Comparison of ENCODE assay signal across 1 cellular context in the genomic region with DNA sequence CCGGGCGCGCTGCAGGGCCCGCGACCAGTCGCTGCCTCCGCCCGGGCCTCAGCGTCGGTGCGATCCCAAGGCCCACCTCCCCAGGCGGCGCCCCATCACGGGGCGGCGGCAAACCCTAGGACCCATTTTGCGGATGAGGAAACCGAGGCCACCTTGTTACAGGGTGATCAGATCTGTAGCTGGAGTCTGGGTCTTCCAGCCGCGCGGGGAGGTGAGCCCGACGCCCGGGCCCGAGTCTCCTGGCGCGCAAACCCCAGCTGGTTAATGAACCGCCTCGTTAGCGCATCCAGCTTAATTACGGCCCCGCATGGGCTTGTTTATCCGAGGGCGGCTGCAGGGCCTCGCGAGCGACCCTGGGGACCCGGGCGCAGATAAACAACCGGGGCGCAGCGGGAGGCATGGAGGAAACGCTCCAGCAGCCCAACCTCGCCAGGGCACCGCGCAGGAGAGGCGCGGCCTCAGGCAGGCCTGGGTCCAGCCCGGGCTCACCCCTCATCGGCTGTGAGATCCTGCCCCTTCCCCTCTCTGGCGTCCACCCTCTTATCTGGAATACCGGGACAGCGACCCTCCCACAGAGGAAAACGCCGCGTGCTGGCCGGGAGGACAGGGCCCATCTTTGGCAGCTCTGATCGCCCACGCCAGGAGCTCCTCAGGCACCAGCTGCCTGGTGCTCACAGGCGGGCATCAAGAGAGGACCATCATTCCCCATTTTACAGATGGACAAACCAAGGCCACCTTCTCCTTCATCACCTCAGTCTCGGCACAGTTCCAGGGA.
TF ChIP-seq lines count a peak whose summit lies in the region.

No MANE protein-coding gene starts in this region.

TF ChIP-seq in K562, 482 proteins besides CTCF, POLR2A, EP300 and RAD21 (continued from another document):
- TF ChIP-seq, protein P1, sequence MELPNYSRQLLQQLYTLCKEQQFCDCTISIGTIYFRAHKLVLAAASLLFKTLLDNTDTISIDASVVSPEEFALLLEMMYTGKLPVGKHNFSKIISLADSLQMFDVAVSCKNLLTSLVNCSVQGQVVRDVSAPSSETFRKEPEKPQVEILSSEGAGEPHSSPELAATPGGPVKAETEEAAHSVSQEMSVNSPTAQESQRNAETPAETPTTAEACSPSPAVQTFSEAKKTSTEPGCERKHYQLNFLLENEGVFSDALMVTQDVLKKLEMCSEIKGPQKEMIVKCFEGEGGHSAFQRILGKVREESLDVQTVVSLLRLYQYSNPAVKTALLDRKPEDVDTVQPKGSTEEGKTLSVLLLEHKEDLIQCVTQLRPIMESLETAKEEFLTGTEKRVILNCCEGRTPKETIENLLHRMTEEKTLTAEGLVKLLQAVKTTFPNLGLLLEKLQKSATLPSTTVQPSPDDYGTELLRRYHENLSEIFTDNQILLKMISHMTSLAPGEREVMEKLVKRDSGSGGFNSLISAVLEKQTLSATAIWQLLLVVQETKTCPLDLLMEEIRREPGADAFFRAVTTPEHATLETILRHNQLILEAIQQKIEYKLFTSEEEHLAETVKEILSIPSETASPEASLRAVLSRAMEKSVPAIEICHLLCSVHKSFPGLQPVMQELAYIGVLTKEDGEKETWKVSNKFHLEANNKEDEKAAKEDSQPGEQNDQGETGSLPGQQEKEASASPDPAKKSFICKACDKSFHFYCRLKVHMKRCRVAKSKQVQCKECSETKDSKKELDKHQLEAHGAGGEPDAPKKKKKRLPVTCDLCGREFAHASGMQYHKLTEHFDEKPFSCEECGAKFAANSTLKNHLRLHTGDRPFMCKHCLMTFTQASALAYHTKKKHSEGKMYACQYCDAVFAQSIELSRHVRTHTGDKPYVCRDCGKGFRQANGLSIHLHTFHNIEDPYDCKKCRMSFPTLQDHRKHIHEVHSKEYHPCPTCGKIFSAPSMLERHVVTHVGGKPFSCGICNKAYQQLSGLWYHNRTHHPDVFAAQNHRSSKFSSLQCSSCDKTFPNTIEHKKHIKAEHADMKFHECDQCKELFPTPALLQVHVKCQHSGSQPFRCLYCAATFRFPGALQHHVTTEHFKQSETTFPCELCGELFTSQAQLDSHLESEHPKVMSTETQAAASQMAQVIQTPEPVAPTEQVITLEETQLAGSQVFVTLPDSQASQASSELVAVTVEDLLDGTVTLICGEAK (IDR thresholded peaks at IDR 0.05) = no peak
- TF ChIP-seq, protein P1 (CRISPR knock-in tag; IDR thresholded peaks at IDR 0.05) = no peak
- no peak for TF ChIP-seq CEBPG (CRISPR knock-in tag; IDR thresholded peaks at IDR 0.05)
- TF ChIP-seq CEBPG (tag; conservative IDR thresholded peaks at IDR 0.05 in 1 of 2, IDR thresholded peaks at IDR 0.05 in 1 of 2) = no peak
- TF ChIP-seq MAZ (CRISPR knock-in tag; conservative IDR thresholded peaks at IDR 0.05 in 1 of 2, IDR thresholded peaks at IDR 0.05 in 1 of 2) = no peak
- peak; percentile 63; the same call in 1 of the 2 replicates for TF ChIP-seq POLR2G (IDR thresholded peaks at IDR 0.05; ENCODE audit: low read depth, low read length)
- TF ChIP-seq ESRRB (CRISPR knock-in tag; IDR thresholded peaks at IDR 0.05; ENCODE audit: borderline replicate concordance) = no peak
- TF ChIP-seq THRAP3 (IDR thresholded peaks at IDR 0.05; ENCODE audit: borderline replicate concordance) = no peak
- TF ChIP-seq ZFP30 (CRISPR knock-in tag; IDR thresholded peaks at IDR 0.05; ENCODE audit: borderline replicate concordance) = no peak
- TF ChIP-seq RFX1 (IDR thresholded peaks at IDR 0.05) = no peak
- TF ChIP-seq, protein P2, sequence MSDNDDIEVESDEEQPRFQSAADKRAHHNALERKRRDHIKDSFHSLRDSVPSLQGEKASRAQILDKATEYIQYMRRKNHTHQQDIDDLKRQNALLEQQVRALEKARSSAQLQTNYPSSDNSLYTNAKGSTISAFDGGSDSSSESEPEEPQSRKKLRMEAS (CRISPR knock-in tag; IDR thresholded peaks at IDR 0.05) = no peak
- TF ChIP-seq SOX6 (IDR thresholded peaks at IDR 0.05) = no peak
